In the genomic region with DNA sequence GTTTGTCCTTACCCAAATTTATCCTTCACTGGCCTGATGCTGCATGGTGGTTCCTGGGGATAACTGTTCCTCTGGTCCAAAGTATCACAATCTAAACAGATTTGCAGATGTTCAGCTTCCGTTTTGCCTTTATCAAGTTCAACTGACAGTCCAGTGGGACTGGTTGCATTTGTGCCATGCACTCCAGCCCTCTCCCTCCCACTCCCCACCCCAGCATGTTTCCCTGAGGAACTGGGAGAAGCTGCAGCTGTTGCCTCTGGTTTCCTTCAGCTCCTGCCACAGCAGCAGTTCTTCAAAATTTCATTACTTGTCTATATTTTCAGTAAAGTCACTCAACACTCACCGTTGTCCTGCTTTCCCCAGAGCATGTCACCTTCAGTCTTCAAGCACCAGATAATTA, we compare ENCODE assay signal across 29 cellular contexts.
"Had no signal": no experiment of that assay in that cellular context is flagged by ENCODE, and none has a peak within 500 bp of the region (broad histone marks: within the 10 kb centered on the region; RNA-seq: fewer than 3 reads in every experiment).

No MANE protein-coding gene starts in this region.

- H3K36me3 Mint-ChIP-seq: activated CD8-positive, alpha-beta memory T cell treated with anti-CD3 and anti-CD28 coated beads, Interleukin-2, amount 10 ng/mL, durations not matched to agents 7 days and 5 days; activated naive CD4-positive, alpha-beta T cell treated with anti-CD3 and anti-CD28 coated beads, Interleukin-2, amount 10 ng/mL, durations not matched to agents 7 days and 5 days; activated naive CD8-positive, alpha-beta T cell treated with anti-CD3 and anti-CD28 coated beads for 36 hours had no signal

- H3K27me3 ChIP-seq: cardiac muscle cell had no signal

- H3K9me3 Mint-ChIP-seq: activated CD4-positive, alpha-beta memory T cell treated with anti-CD3 and anti-CD28 coated beads, Interleukin-2, amount 10 ng/mL, durations not matched to agents 7 days and 5 days had no signal

- H3K36me3 ChIP-seq: cardiac muscle cell, WERI-Rb-1 had no signal

- H3K4me3 ChIP-seq: cardiac muscle cell, SK-N-MC had no signal

- DNase-seq: activated CD4-positive, alpha-beta memory T cell treated with anti-CD3 and anti-CD28 coated beads, Interleukin-2, amount 10 ng/mL, durations not matched to agents 7 days and 5 days; activated CD4-positive, alpha-beta T cell treated with anti-CD3 and anti-CD28 coated beads for 1 hour; activated CD4-positive, alpha-beta T cell treated with anti-CD3 and anti-CD28 coated beads for 48 hours; activated CD4-positive, CD25-positive, alpha-beta regulatory T cell; activated CD8-positive, alpha-beta memory T cell treated with anti-CD3 and anti-CD28 coated beads for 24 hours; activated CD8-positive, alpha-beta memory T cell treated with anti-CD3 and anti-CD28 coated beads, Interleukin-2, amount 10 ng/mL, durations not matched to agents 7 days and 5 days; activated CD8-positive, alpha-beta memory T cell treated with anti-CD3 and anti-CD28 coated beads, Interleukin-2, amount 50 U/mL, for 48 hours; activated effector memory CD4-positive, alpha-beta T cell treated with Interleukin-2 at 50 U/mL for 16 hours; activated naive CD4-positive, alpha-beta T cell treated with anti-CD3 and anti-CD28 coated beads, Interleukin-2, amount 10 ng/mL, durations not matched to agents 7 days and 5 days; activated naive CD8-positive, alpha-beta T cell treated with anti-CD3 and anti-CD28 coated beads for 36 hours; activated T-cell treated with anti-CD3 and anti-CD28 coated beads, Interleukin-2, amount 50 U/mL, for 48 hours; amniotic stem cell; aorta; Kasumi-1; KG1; MM.1S; MV-4-11; NCI-H1092; NCI-H1436 treated with DMSO at 0.1 percent for 48 hours; NCI-H1694 treated with DMSO at 0.1 percent for 48 hours; NCI-H2029; NCI-H345; NCI-H524 treated with DMSO at 0.1 percent for 48 hours; SIG-M5; T1000; WERI-Rb-1 had no signal

- H3K27ac Mint-ChIP-seq: activated CD4-positive, alpha-beta memory T cell treated with anti-CD3 and anti-CD28 coated beads, Interleukin-2, amount 10 ng/mL, durations not matched to agents 7 days and 5 days; activated CD8-positive, alpha-beta memory T cell treated with anti-CD3 and anti-CD28 coated beads, Interleukin-2, amount 10 ng/mL, durations not matched to agents 7 days and 5 days; activated naive CD4-positive, alpha-beta T cell treated with anti-CD3 and anti-CD28 coated beads, Interleukin-2, amount 10 ng/mL, durations not matched to agents 7 days and 5 days; activated naive CD8-positive, alpha-beta T cell treated with anti-CD3 and anti-CD28 coated beads for 36 hours had no signal

- ATAC-seq: activated CD8-positive, alpha-beta memory T cell treated with anti-CD3 and anti-CD28 coated beads, Interleukin-2, amount 10 ng/mL, durations not matched to agents 7 days and 5 days; Panc1 had no signal

- H3K27ac ChIP-seq: cardiac muscle cell, SK-N-MC, WERI-Rb-1 had no signal
